In the genomic region with DNA sequence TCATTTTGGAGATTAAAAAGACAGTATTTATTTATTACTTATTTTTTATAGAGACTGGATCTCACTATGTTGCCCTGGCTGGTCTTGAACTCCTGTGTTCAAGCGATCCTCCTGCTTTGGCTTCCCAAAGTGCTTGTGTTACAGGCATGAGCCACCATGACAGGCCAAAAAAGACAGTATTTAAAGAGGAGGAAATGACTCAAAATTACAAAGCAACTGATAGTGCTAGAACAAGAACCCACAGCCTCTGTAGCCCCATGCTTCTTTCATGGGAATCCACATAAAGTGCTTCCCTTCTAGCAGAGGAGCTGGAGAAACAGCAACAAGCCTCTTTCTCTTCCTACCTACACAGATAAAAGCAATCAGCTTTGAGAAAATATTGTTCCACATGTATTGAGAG, we compare ENCODE assay signal across 17 cellular contexts.
A peak's percentile ranks its signal among the peaks of the same experiment; 100 is the strongest.
DNase-seq lines count a peak whose midpoint lies in the region; ATAC-seq and TF ChIP-seq lines count a peak whose summit lies in the region.
"Had no signal": no experiment of that assay in that cellular context is flagged by ENCODE, and none has a peak within 500 bp of the region (broad histone marks: within the 10 kb centered on the region; RNA-seq: fewer than 3 reads in every experiment).

No MANE protein-coding gene starts in this region.

- H3K9me3 Mint-ChIP-seq in osteocyte (ENCODE audit: unreplicated experiment) = no peaks in the 10 kb centered on the region
- peaks cover 7% of the 10 kb centered on the region for H3K9me3 Mint-ChIP-seq in stimulated activated memory B cell treated with anti-CD40 and anti-IgM and Interleukin-4, amounts not matched to agents 10 μg/mL and 1 μg/mL and 100 μg/mL, for 72 hours
- H3K9me3 Mint-ChIP-seq: CD4-positive, alpha-beta T cell; CD8-positive, alpha-beta T cell had no signal

- no peak for TF ChIP-seq CTCF in osteocyte (IDR thresholded peaks at IDR 0.05)

- no peaks in the 10 kb centered on the region for H3K4me1 Mint-ChIP-seq in osteocyte (ENCODE audit: unreplicated experiment)
- H3K4me1 Mint-ChIP-seq in stimulated activated memory B cell treated with anti-CD40 and anti-IgM and Interleukin-4, amounts not matched to agents 10 μg/mL and 1 μg/mL and 100 μg/mL, for 72 hours = no peaks in the 10 kb centered on the region
- H3K4me1 Mint-ChIP-seq: B cell had no signal

- H3K36me3 Mint-ChIP-seq in osteocyte (ENCODE audit: unreplicated experiment) = no peaks in the 10 kb centered on the region
- no peaks in the 10 kb centered on the region for H3K36me3 Mint-ChIP-seq in stimulated activated memory B cell treated with anti-CD40 and anti-IgM and Interleukin-4, amounts not matched to agents 10 μg/mL and 1 μg/mL and 100 μg/mL, for 72 hours
- H3K36me3 Mint-ChIP-seq: CD8-positive, alpha-beta T cell had no signal

- peaks cover 44% of the 10 kb centered on the region for H3K27me3 Mint-ChIP-seq in osteocyte (ENCODE audit: unreplicated experiment)
- H3K27me3 Mint-ChIP-seq in stimulated activated memory B cell treated with anti-CD40 and anti-IgM and Interleukin-4, amounts not matched to agents 10 μg/mL and 1 μg/mL and 100 μg/mL, for 72 hours = peaks cover under 1% of the 10 kb centered on the region

- ATAC-seq in stimulated activated memory B cell treated with anti-CD40 and anti-IgM and Interleukin-4, amounts not matched to agents 10 μg/mL and 1 μg/mL and 100 μg/mL, for 72 hours = no peak
- ATAC-seq in GM21529 (IDR thresholded peaks at IDR 0.05; ENCODE audit: unreplicated experiment) (no peak), HG03565 (IDR thresholded peaks at IDR 0.05; ENCODE audit: unreplicated experiment) (no peak)
- ATAC-seq: A549; CD8-positive, alpha-beta T cell had no signal

- H3K27ac Mint-ChIP-seq in osteocyte (ENCODE audit: unreplicated experiment) = no peak overlapping the region
- H3K27ac Mint-ChIP-seq in stimulated activated memory B cell treated with anti-CD40 and anti-IgM and Interleukin-4, amounts not matched to agents 10 μg/mL and 1 μg/mL and 100 μg/mL, for 72 hours = no peak overlapping the region
- H3K27ac Mint-ChIP-seq: B cell; CD4-positive, alpha-beta T cell; CD8-positive, alpha-beta T cell had no signal

- DNase-seq in Daoy (ENCODE audit: low read depth) = peak; percentile 63
- peak; percentile 68 for DNase-seq in HT1080 (ENCODE audit: low read depth)
- peak; percentile 5 for DNase-seq in RKO (ENCODE audit: low spot score)
- peak; percentile 15 for DNase-seq in osteocyte (ENCODE audit: extremely low spot score, unreplicated experiment)
- DNase-seq: AML-193; Caco-2; Calu3; CD4-positive, alpha-beta T cell; CD8-positive, alpha-beta T cell; DMS79 treated with DMSO at 0.1 percent for 48 hours; EL; GF-D8 had no signal

- no peak overlapping the region for H3K4me3 Mint-ChIP-seq in osteocyte (ENCODE audit: unreplicated experiment)
- no peak overlapping the region for H3K4me3 Mint-ChIP-seq in stimulated activated memory B cell treated with anti-CD40 and anti-IgM and Interleukin-4, amounts not matched to agents 10 μg/mL and 1 μg/mL and 100 μg/mL, for 72 hours
- H3K4me3 Mint-ChIP-seq: B cell; CD4-positive, alpha-beta T cell; CD8-positive, alpha-beta T cell had no signal

Comparison
In these comparisons a context has a peak if more than half of its experiments do, and no peak if none do; other contexts are left out.
1. DNase-seq: peak in every context shown above with its lines; median percentile 68 in HT1080; 63 in Daoy; 15 in osteocyte; 5 in RKO.